ENCODE assay signal across 9 cellular contexts in genomic region chr2:85310330-85310729, GRCh38. TPM values are rescaled to one million over a fixed set of nuclear protein-coding genes. Genes with fewer than 3 reads are reported as not detected.
DNase-seq lines count a peak whose midpoint lies in the region; ATAC-seq and TF ChIP-seq lines count a peak whose summit lies in the region.
"Had no signal": no experiment of that assay in that cellular context is flagged by ENCODE, and none has a peak within 500 bp of the region (broad histone marks: within the 10 kb centered on the region; RNA-seq: fewer than 3 reads in every experiment).

No MANE protein-coding gene starts in this region.

- TF ChIP-seq POLR2A in ovary (IDR thresholded peaks at IDR 0.05) = no peak

- peak overlapping the region; percentile 77 to 91 (median 84) for H3K4me3 Mint-ChIP-seq in naive thymus-derived CD8-positive, alpha-beta T cell

- ATAC-seq in GM18517 (IDR thresholded peaks at IDR 0.05; ENCODE audit: unreplicated experiment) = peak; percentile 63
- ATAC-seq in GM21737 (IDR thresholded peaks at IDR 0.05; ENCODE audit: unreplicated experiment) = peak; percentile 58
- ATAC-seq in naive thymus-derived CD8-positive, alpha-beta T cell = no peak
- no peak for ATAC-seq in HG03457 (IDR thresholded peaks at IDR 0.05; ENCODE audit: unreplicated experiment)

- H3K4me3 ChIP-seq in ascending aorta (no peak overlapping the region), ovary (no peak overlapping the region)

- H3K27me3 ChIP-seq in ascending aorta = no peaks in the 10 kb centered on the region
- no peaks in the 10 kb centered on the region for H3K27me3 ChIP-seq in ovary

- TF ChIP-seq CTCF in RWPE1 (conservative IDR thresholded peaks at IDR 0.05; ENCODE audit: low read depth) (no peak), ascending aorta (IDR thresholded peaks at IDR 0.05) (no peak), ovary (IDR thresholded peaks at IDR 0.05) (no peak)

- TF ChIP-seq EP300 in ovary (IDR thresholded peaks at IDR 0.05) = no peak

- peaks cover 34 to 42% of the 10 kb centered on the region in 2 donors for H3K36me3 ChIP-seq in ascending aorta
- no peaks in the 10 kb centered on the region for H3K36me3 ChIP-seq in ovary

- no peaks in the 10 kb centered on the region for H3K27me3 Mint-ChIP-seq in naive thymus-derived CD8-positive, alpha-beta T cell

- H3K27ac Mint-ChIP-seq in naive thymus-derived CD8-positive, alpha-beta T cell = peak overlapping the region; percentile 92 to 98 (median 96)

- peaks cover 0 to 20% (median 3%) of the 10 kb centered on the region in 3 donors for H3K36me3 Mint-ChIP-seq in naive thymus-derived CD8-positive, alpha-beta T cell

- no peaks in the 10 kb centered on the region for H3K9me3 Mint-ChIP-seq in naive thymus-derived CD8-positive, alpha-beta T cell

- H3K9me3 ChIP-seq in ascending aorta (no peaks in the 10 kb centered on the region), ovary (no peaks in the 10 kb centered on the region)

- H3K4me1 ChIP-seq in ascending aorta (peaks cover 4 to 8% of the 10 kb centered on the region in 2 donors), ovary (ENCODE audit: insufficient read depth) (peaks cover 4% of the 10 kb centered on the region)

- H3K4me1 Mint-ChIP-seq in naive thymus-derived CD8-positive, alpha-beta T cell = peaks cover 26 to 65% (median 48%) of the 10 kb centered on the region in 4 donors

- POLR2A ChIA-PET in RWPE1 (lab: Yijun Ruan, JAX; ENCODE audit: low non-redundant PET) = interaction anchor here (0.7 kb wide), 1 partner anchor 25 kb away, joined by 9 read pairs; no protein-coding TSS in a partner anchor
- POLR2A ChIA-PET in naive thymus-derived CD8-positive, alpha-beta T cell (lab: Charles Lee) = interaction anchor here (0.5 to 2.9 kb wide), 6 partner anchors 9 to 44 kb away, joined by 3 to 77 read pairs (median 6); partner anchors contain the start of genes ELMOD3, RETSAT and TGOLN2

- WGBS in ovary, 3 donors = 32 to 57% (median 48%) methylated on average over 3 of the region's 3 CpGs

- H3K27ac ChIP-seq in RWPE1 = peak overlapping the region; percentile 48
- H3K27ac ChIP-seq in ascending aorta = peak overlapping the region in 1 of 2 donors; percentile 66
- peak overlapping the region in 1 of 2 donors; percentile 53 for H3K27ac ChIP-seq in ovary

- CTCF ChIA-PET in RWPE1 (lab: Yijun Ruan, JAX) = interaction anchor here (3.2 kb wide), 1 partner anchor 10 kb away, joined by 10 read pairs; no protein-coding TSS in a partner anchor

- intact Hi-C loops in ascending aorta (cut with DNase I) = no loop called here
- intact Hi-C loops in ovary (cut with DNase I) = no loop called here

- no peak for DNase-seq in RWPE1 (ENCODE audit: low spot score)
- DNase-seq in naive thymus-derived CD8-positive, alpha-beta T cell = no peak
- DNase-seq in ascending aorta (ENCODE audit: low spot score in 2 of 2) = no peak
- no peak for DNase-seq in ovary
- no peak for DNase-seq in KG1 (lab: John Stamatoyannopoulos, UW)
- DNase-seq: erythroblast had no signal

RNA-seq across cellular contexts. Expression of gene TGOLN2, which starts 17.5 kb away (rescaled TPM):
- 100 to 1,000 TPM; 215 to 227 TPM for total RNA-seq in naive thymus-derived CD8-positive, alpha-beta T cell
- 10 to 100 TPM; 55.6 to 80.0 (median 65.1) TPM for polyA plus RNA-seq in naive thymus-derived CD8-positive, alpha-beta T cell
- total RNA-seq in ascending aorta (111 TPM), ovary (10 to 100 TPM; 58.5 to 86.5 (median 75.8) TPM)
- polyA plus RNA-seq in ovary = 100 to 1,000 TPM in 1 of 2 donors, 10 to 100 TPM in 1; 43.2 to 115 TPM

RNA-seq across cellular contexts. Expression of gene RETSAT, which starts 44.0 kb away (rescaled TPM):
- total RNA-seq in naive thymus-derived CD8-positive, alpha-beta T cell = 10 to 100 TPM; 21.3 to 25.6 TPM
- polyA plus RNA-seq in naive thymus-derived CD8-positive, alpha-beta T cell = 10 to 100 TPM in 1 of 3 donors, 1 to 10 TPM in 2; 6.6 to 15.1 (median 9.9) TPM
- total RNA-seq in ascending aorta (20.6 TPM), ovary (10 to 100 TPM; 13.4 to 29.4 (median 25.1) TPM)
- 10 to 100 TPM; 16.2 to 24.8 TPM for polyA plus RNA-seq in ovary

RNA-seq across cellular contexts. Expression of gene ELMOD3, which starts 44.2 kb away (rescaled TPM):
- total RNA-seq in naive thymus-derived CD8-positive, alpha-beta T cell = 10 to 100 TPM; 27.7 to 29.3 TPM
- 10 to 100 TPM in 2 of 3 donors, 1 to 10 TPM in 1; 6.3 to 14.5 (median 11.8) TPM for polyA plus RNA-seq in naive thymus-derived CD8-positive, alpha-beta T cell
- total RNA-seq in ascending aorta (7.1 TPM), ovary (10 to 100 TPM; 13.0 to 23.0 (median 15.2) TPM)
- polyA plus RNA-seq in ovary = 10 to 100 TPM; 17.6 to 21.6 TPM

Comparison
In these comparisons a context has a peak if more than half of its experiments do, and no peak if none do; other contexts are left out.
1. ATAC-seq: peak in GM18517 (single experiment) and GM21737 (single experiment); none in naive thymus-derived CD8-positive, alpha-beta T cell (0 of 2) and HG03457 (single experiment).